13 cellular contexts compared by ENCODE assay signal in the genomic region with DNA sequence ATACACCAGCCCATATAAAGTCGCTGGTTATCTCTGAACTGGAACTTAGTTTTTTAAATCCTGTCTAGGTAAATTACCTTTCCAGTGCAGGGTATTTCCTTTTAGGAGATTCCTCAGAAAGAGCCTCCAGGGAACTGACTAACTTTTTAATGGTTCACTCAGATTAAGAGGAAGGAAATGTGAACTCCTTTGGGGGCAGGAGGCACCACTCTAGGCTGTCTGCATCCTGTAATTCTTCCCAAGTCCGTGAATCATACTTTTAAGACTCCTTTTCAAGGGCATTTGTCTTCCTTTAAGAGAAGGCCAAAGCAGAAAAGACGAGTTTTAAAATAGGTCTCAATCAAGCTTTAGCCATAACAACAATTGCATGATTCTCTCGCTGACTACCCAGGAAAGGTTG.
DNase-seq lines count a peak whose midpoint lies in the region; ATAC-seq and TF ChIP-seq lines count a peak whose summit lies in the region.
"Had no signal": no experiment of that assay in that cellular context is flagged by ENCODE, and none has a peak within 500 bp of the region (broad histone marks: within the 10 kb centered on the region; RNA-seq: fewer than 3 reads in every experiment).

No MANE protein-coding gene starts in this region.

- TF ChIP-seq POLR2A in upper lobe of left lung (IDR thresholded peaks at IDR 0.05) = no peak

- H3K27me3 ChIP-seq in smooth muscle cell (ENCODE audit: low read depth) (no peaks in the 10 kb centered on the region), upper lobe of left lung (no peaks in the 10 kb centered on the region)
- H3K27me3 ChIP-seq: suprapubic skin had no signal

- no peaks in the 10 kb centered on the region for H3K79me2 ChIP-seq in smooth muscle cell (ENCODE audit: low read depth)

- H3K36me3 ChIP-seq in HEK293 (ENCODE audit: control insufficient read depth in 2 of 2, insufficient read depth in 1 of 2, low read length in 2 of 2) (no peaks in the 10 kb centered on the region), smooth muscle cell (ENCODE audit: low read depth) (no peaks in the 10 kb centered on the region), upper lobe of left lung (no peaks in the 10 kb centered on the region)
- H3K36me3 ChIP-seq: BLaER1 treated with 17β-estradiol and CSF1 and Interleukin-3, amounts not matched to agents 10 nM and 100 nM; suprapubic skin had no signal

- H3K9ac ChIP-seq in smooth muscle cell (ENCODE audit: low read depth) = no peak overlapping the region
- H3K9ac ChIP-seq: BLaER1 treated with 17β-estradiol and CSF1 and Interleukin-3, amounts not matched to agents 10 nM and 100 nM had no signal

- H3K4me2 ChIP-seq in smooth muscle cell = peak overlapping the region; percentile 73

- no peak for TF ChIP-seq EP300 in upper lobe of left lung (IDR thresholded peaks at IDR 0.05)

- peaks cover 5% of the 10 kb centered on the region for H3F3A ChIP-seq in smooth muscle cell (ENCODE audit: low read depth)

- no peak overlapping the region for H3K27ac ChIP-seq in HEK293 (ENCODE audit: extremely low read depth, low read depth, low read length)
- H3K27ac ChIP-seq in smooth muscle cell (ENCODE audit: low read depth) = peak overlapping the region; percentile 23
- H3K27ac ChIP-seq in upper lobe of left lung = no peak overlapping the region
- H3K27ac ChIP-seq: BLaER1 treated with 17β-estradiol and CSF1 and Interleukin-3, amounts not matched to agents 10 nM and 100 nM; suprapubic skin had no signal

- ATAC-seq in HG03196 (IDR thresholded peaks at IDR 0.05; ENCODE audit: unreplicated experiment) (no peak), upper lobe of left lung (ENCODE audit: low FRiP score in 2 of 2) (no peak)

- H3K9me3 ChIP-seq in HEK293 (ENCODE audit: control insufficient read depth, insufficient read depth, low read depth, low read length) (no peaks in the 10 kb centered on the region), smooth muscle cell (replicated peaks; ENCODE audit: low read depth) (no peaks in the 10 kb centered on the region), upper lobe of left lung (no peaks in the 10 kb centered on the region)
- H3K9me3 ChIP-seq: suprapubic skin had no signal

- DNase-seq in cardiac fibroblast (ENCODE audit: low read depth in 2 of 2) (peak; percentile 68 to 72), kidney tubule cell (ENCODE audit: low spot score) (peak; percentile 35), smooth muscle cell (lab: John Stamatoyannopoulos, UW; ENCODE audit: unreplicated experiment) (no peak), NCI-H1105 (lab: John Stamatoyannopoulos, UW) (no peak), upper lobe of left lung (no peak)
- DNase-seq: activated CD4-positive, alpha-beta T cell treated with anti-CD3 and anti-CD28 coated beads for 48 hours; HFFc6; NCI-H1092 treated with DMSO at 0.1 percent for 48 hours; retina had no signal

- CTCF ChIA-PET in HEK293 (lab: Yijun Ruan, JAX) = no interaction called here

- WGBS in smooth muscle cell (ENCODE audit: low lambda C conversion rate) = 32% methylated on average over 4 of the region's 4 CpGs
- 43 to 45% methylated on average over 4 of the region's 4 CpGs for WGBS in upper lobe of left lung, 2 donors

- H3K4me3 ChIP-seq in HEK293 (ENCODE audit: low read depth, low read length) (no peak overlapping the region), cardiac fibroblast (replicated peaks in 1 of 2; ENCODE audit: low read depth in 2 of 2, low read length in 2 of 2) (no peak overlapping the region), smooth muscle cell (no peak overlapping the region), upper lobe of left lung (no peak overlapping the region)
- H3K4me3 ChIP-seq: BLaER1 treated with 17β-estradiol and CSF1 and Interleukin-3, amounts not matched to agents 10 nM and 100 nM; suprapubic skin had no signal

- peak overlapping the region; percentile 66 for H2AFZ ChIP-seq in smooth muscle cell (ENCODE audit: low read depth)

- POLR2A ChIA-PET in HEK293 (lab: Yijun Ruan, JAX) = no interaction called here

- TF ChIP-seq CTCF in HEK293 (tag by site-specific recombination; IDR thresholded peaks at IDR 0.05) (no peak), cardiac fibroblast (IDR thresholded peaks at IDR 0.05; ENCODE audit: low read depth, low read length) (no peak), smooth muscle cell (IDR thresholded peaks at IDR 0.05; ENCODE audit: borderline replicate concordance, insufficient read depth, poor library complexity, severe bottlenecking) (no peak), upper lobe of left lung (IDR thresholded peaks at IDR 0.05) (no peak)

- H3K4me1 ChIP-seq in HEK293 (ENCODE audit: control insufficient read depth, insufficient read depth, low read length) = no peaks in the 10 kb centered on the region
- peaks cover 19% of the 10 kb centered on the region for H3K4me1 ChIP-seq in smooth muscle cell (ENCODE audit: low read depth)
- H3K4me1 ChIP-seq in upper lobe of left lung = no peaks in the 10 kb centered on the region
- H3K4me1 ChIP-seq: suprapubic skin had no signal

- H4K20me1 ChIP-seq in smooth muscle cell (ENCODE audit: low read depth) = no peaks in the 10 kb centered on the region
- H4K20me1 ChIP-seq: BLaER1 treated with 17β-estradiol and CSF1 and Interleukin-3, amounts not matched to agents 10 nM and 100 nM had no signal

TF ChIP-seq in HEK293, 187 proteins besides CTCF, POLR2A, EP300 and RAD21:
- TF ChIP-seq, protein P1, sequence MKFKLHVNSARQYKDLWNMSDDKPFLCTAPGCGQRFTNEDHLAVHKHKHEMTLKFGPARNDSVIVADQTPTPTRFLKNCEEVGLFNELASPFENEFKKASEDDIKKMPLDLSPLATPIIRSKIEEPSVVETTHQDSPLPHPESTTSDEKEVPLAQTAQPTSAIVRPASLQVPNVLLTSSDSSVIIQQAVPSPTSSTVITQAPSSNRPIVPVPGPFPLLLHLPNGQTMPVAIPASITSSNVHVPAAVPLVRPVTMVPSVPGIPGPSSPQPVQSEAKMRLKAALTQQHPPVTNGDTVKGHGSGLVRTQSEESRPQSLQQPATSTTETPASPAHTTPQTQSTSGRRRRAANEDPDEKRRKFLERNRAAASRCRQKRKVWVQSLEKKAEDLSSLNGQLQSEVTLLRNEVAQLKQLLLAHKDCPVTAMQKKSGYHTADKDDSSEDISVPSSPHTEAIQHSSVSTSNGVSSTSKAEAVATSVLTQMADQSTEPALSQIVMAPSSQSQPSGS (tag by site-specific recombination; IDR thresholded peaks at IDR 0.05; ENCODE audit: low read depth) = no peak
- TF ChIP-seq ZNF549 (tag by site-specific recombination; IDR thresholded peaks at IDR 0.05) (no peak), ZNF510 (tag by site-specific recombination; IDR thresholded peaks at IDR 0.05; ENCODE audit: insufficient replicate concordance) (peak; percentile 37)

Comparison
In these comparisons a context has a peak if more than half of its experiments do, and no peak if none do; other contexts are left out.
1. DNase-seq: peak in cardiac fibroblast (2 of 2) and kidney tubule cell (single experiment); none in smooth muscle cell (single experiment), NCI-H1105 (single experiment) and upper lobe of left lung (0 of 2).